22 cellular contexts compared by ENCODE assay signal in the genomic region with DNA sequence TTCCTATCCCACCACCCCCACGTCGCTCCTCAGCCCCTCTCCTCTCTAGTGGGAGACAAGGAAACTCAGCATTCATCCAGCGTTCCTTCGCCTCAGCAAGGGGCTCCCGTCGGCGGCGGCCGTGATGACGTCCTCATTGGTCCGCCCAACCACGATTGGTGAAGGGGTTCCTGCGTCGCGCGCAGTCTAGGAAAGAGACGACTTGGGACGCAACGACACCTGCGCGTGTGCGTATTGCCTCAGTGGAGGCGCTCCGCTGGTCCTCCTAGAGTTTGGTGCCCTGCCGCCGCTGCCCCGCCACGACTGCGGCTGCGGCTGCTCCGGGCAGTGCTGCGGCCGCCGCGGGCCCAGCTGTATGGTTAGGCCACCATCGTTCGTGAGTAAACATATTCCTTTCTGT. TPM values are rescaled to one million over a fixed set of nuclear protein-coding genes. Genes with fewer than 3 reads are reported as not detected.
DNase-seq lines count a peak whose midpoint lies in the region; ATAC-seq lines count a peak whose summit lies in the region.
"Had no signal": no experiment of that assay in that cellular context is flagged by ENCODE, and none has a peak within 500 bp of the region (broad histone marks: within the 10 kb centered on the region; RNA-seq: fewer than 3 reads in every experiment).

No MANE protein-coding gene starts in this region.

- peaks cover 0 to 4% of the 10 kb centered on the region in 2 donors for H3K9me3 Mint-ChIP-seq in activated T-cell treated with anti-CD3 and anti-CD28 coated beads, Interleukin-2, amount 50 U/mL, for 72 hours
- H3K9me3 Mint-ChIP-seq in activated naive CD8-positive, alpha-beta T cell treated with anti-CD3 and anti-CD28 coated beads, Interleukin-2, amount 10 ng/mL, durations not matched to agents 7 days and 5 days, result peaks cover 16% of the 10 kb centered on the region
- peaks cover 4% of the 10 kb centered on the region for H3K9me3 Mint-ChIP-seq in stimulated activated effector memory CD8-positive, alpha-beta T cell treated with anti-CD3 and anti-CD28 coated beads, Interleukin-12 subunit alpha, Interleukin-12 subunit beta, amount 100 ng/mL, for 72 hours
- H3K9me3 Mint-ChIP-seq: effector memory CD8-positive, alpha-beta T cell had no signal

- no peaks in the 10 kb centered on the region for H3K4me1 Mint-ChIP-seq in activated T-cell treated with anti-CD3 and anti-CD28 coated beads, Interleukin-2, amount 50 U/mL, for 72 hours (ENCODE audit: low read depth)
- H3K4me1 Mint-ChIP-seq in activated naive CD8-positive, alpha-beta T cell treated with anti-CD3 and anti-CD28 coated beads, Interleukin-2, amount 10 ng/mL, durations not matched to agents 7 days and 5 days, result peaks cover 1% of the 10 kb centered on the region
- no peaks in the 10 kb centered on the region for H3K4me1 Mint-ChIP-seq in stimulated activated effector memory CD8-positive, alpha-beta T cell treated with anti-CD3 and anti-CD28 coated beads, Interleukin-12 subunit alpha, Interleukin-12 subunit beta, amount 100 ng/mL, for 72 hours
- H3K4me1 Mint-ChIP-seq: CD4-positive, CD25-positive, alpha-beta regulatory T cell; mesothelial cell of epicardium; stimulated activated naive B cell treated with anti-CD40 and anti-IgM and Interleukin-4, amounts not matched to agents 10 μg/mL and 1 μg/mL and 100 μg/mL, for 72 hours had no signal

- H3K27ac Mint-ChIP-seq in activated T-cell treated with anti-CD3 and anti-CD28 coated beads, Interleukin-2, amount 50 U/mL, for 72 hours, result no peak overlapping the region
- peak overlapping the region; percentile 74 for H3K27ac Mint-ChIP-seq in activated naive CD8-positive, alpha-beta T cell treated with anti-CD3 and anti-CD28 coated beads, Interleukin-2, amount 10 ng/mL, durations not matched to agents 7 days and 5 days
- no peak overlapping the region for H3K27ac Mint-ChIP-seq in stimulated activated effector memory CD8-positive, alpha-beta T cell treated with anti-CD3 and anti-CD28 coated beads, Interleukin-12 subunit alpha, Interleukin-12 subunit beta, amount 100 ng/mL, for 72 hours
- H3K27ac Mint-ChIP-seq: effector memory CD8-positive, alpha-beta T cell; mesothelial cell of epicardium; nephron progenitor cell; stimulated activated naive B cell treated with anti-CD40 and anti-IgM and Interleukin-4, amounts not matched to agents 10 μg/mL and 1 μg/mL and 100 μg/mL, for 72 hours had no signal

- H3K4me3 Mint-ChIP-seq in activated T-cell treated with anti-CD3 and anti-CD28 coated beads, Interleukin-2, amount 50 U/mL, for 72 hours, result peak overlapping the region; percentile 62 to 74
- peak overlapping the region; percentile 75 for H3K4me3 Mint-ChIP-seq in activated naive CD8-positive, alpha-beta T cell treated with anti-CD3 and anti-CD28 coated beads, Interleukin-2, amount 10 ng/mL, durations not matched to agents 7 days and 5 days
- H3K4me3 Mint-ChIP-seq in stimulated activated effector memory CD8-positive, alpha-beta T cell treated with anti-CD3 and anti-CD28 coated beads, Interleukin-12 subunit alpha, Interleukin-12 subunit beta, amount 100 ng/mL, for 72 hours, result peak overlapping the region; percentile 37
- H3K4me3 Mint-ChIP-seq: mesothelial cell of epicardium, nephron progenitor cell had no signal

- peak in 1 of 2 donors; percentile 18 for DNase-seq in activated T-cell treated with anti-CD3 and anti-CD28 coated beads, Interleukin-2, amount 50 U/mL, for 72 hours
- no peak for DNase-seq in activated T-cell treated with anti-CD3 and anti-CD28 coated beads, Interleukin-2, amount 50 U/mL, for 1 hour
- DNase-seq in activated naive CD8-positive, alpha-beta T cell treated with anti-CD3 and anti-CD28 coated beads, Interleukin-2, amount 10 ng/mL, durations not matched to agents 7 days and 5 days, result peak; percentile 39
- DNase-seq in stimulated activated effector memory CD8-positive, alpha-beta T cell treated with anti-CD3 and anti-CD28 coated beads, Interleukin-12 subunit alpha, Interleukin-12 subunit beta, amount 100 ng/mL, for 72 hours (ENCODE audit: low spot score in 2 of 2), result no peak
- DNase-seq in AG08395 (ENCODE audit: low spot score), result no peak
- DNase-seq in GM19240 (ENCODE audit: insufficient read length, low spot score), result no peak
- DNase-seq: activated naive CD4-positive, alpha-beta T cell treated with Interleukin-2 at 50 U/mL for 16 hours; CD4-positive, CD25-positive, alpha-beta regulatory T cell; effector memory CD8-positive, alpha-beta T cell; GDM1; HCEC 1CT; NCI-H1105; NCI-H2081 treated with DMSO at 0.1 percent for 48 hours; NCI-H510A; nephron progenitor cell; stimulated activated naive B cell treated with anti-CD40 and anti-IgM and Interleukin-4, amounts not matched to agents 10 μg/mL and 1 μg/mL and 100 μg/mL, for 72 hours; T1000 had no signal

- peak; percentile 64 to 77 for ATAC-seq in activated T-cell treated with anti-CD3 and anti-CD28 coated beads, Interleukin-2, amount 50 U/mL, for 72 hours (replicated peaks in 1 of 2)
- ATAC-seq in HG02852 (IDR thresholded peaks at IDR 0.05; ENCODE audit: unreplicated experiment) (peak; percentile 55), HG02973 (IDR thresholded peaks at IDR 0.05; ENCODE audit: unreplicated experiment) (no peak)
- peak; percentile 72 for ATAC-seq in activated naive CD8-positive, alpha-beta T cell treated with anti-CD3 and anti-CD28 coated beads, Interleukin-2, amount 10 ng/mL, durations not matched to agents 7 days and 5 days (ENCODE audit: low read depth)
- ATAC-seq in stimulated activated effector memory CD8-positive, alpha-beta T cell treated with anti-CD3 and anti-CD28 coated beads, Interleukin-12 subunit alpha, Interleukin-12 subunit beta, amount 100 ng/mL, for 72 hours, result peak; percentile 55
- ATAC-seq: effector memory CD8-positive, alpha-beta T cell; Panc1 had no signal

- H3K36me3 Mint-ChIP-seq in activated T-cell treated with anti-CD3 and anti-CD28 coated beads, Interleukin-2, amount 50 U/mL, for 72 hours (ENCODE audit: insufficient read depth in 2 of 2), result peaks cover 0 to 1% of the 10 kb centered on the region in 2 donors
- H3K36me3 Mint-ChIP-seq in activated naive CD8-positive, alpha-beta T cell treated with anti-CD3 and anti-CD28 coated beads, Interleukin-2, amount 10 ng/mL, durations not matched to agents 7 days and 5 days, result peaks cover 10% of the 10 kb centered on the region
- H3K36me3 Mint-ChIP-seq in stimulated activated effector memory CD8-positive, alpha-beta T cell treated with anti-CD3 and anti-CD28 coated beads, Interleukin-12 subunit alpha, Interleukin-12 subunit beta, amount 100 ng/mL, for 72 hours, result no peaks in the 10 kb centered on the region
- H3K36me3 Mint-ChIP-seq: CD4-positive, CD25-positive, alpha-beta regulatory T cell had no signal

- POLR2A ChIA-PET in activated naive CD8-positive, alpha-beta T cell treated with anti-CD3 and anti-CD28 coated beads, Interleukin-2, amount 10 ng/mL, durations not matched to agents 7 days and 5 days (lab: Charles Lee), result no interaction called here

- no peaks in the 10 kb centered on the region for H3K27me3 Mint-ChIP-seq in activated T-cell treated with anti-CD3 and anti-CD28 coated beads, Interleukin-2, amount 50 U/mL, for 72 hours (ENCODE audit: low read depth)
- H3K27me3 Mint-ChIP-seq in activated naive CD8-positive, alpha-beta T cell treated with anti-CD3 and anti-CD28 coated beads, Interleukin-2, amount 10 ng/mL, durations not matched to agents 7 days and 5 days, result peaks cover 13% of the 10 kb centered on the region
- H3K27me3 Mint-ChIP-seq: effector memory CD8-positive, alpha-beta T cell; stimulated activated naive B cell treated with anti-CD40 and anti-IgM and Interleukin-4, amounts not matched to agents 10 μg/mL and 1 μg/mL and 100 μg/mL, for 72 hours had no signal

RNA-seq across cellular contexts. Expression of gene CCDC81, which starts 56.6 kb away (rescaled TPM):
- under 1 TPM; 0.44 to 0.77 TPM for total RNA-seq in activated T-cell treated with anti-CD3 and anti-CD28 coated beads, Interleukin-2, amount 50 U/mL, for 72 hours
- under 1 TPM; 0.39 to 0.43 TPM for total RNA-seq in activated naive CD8-positive, alpha-beta T cell treated with anti-CD3 and anti-CD28 coated beads, Interleukin-2, amount 10 ng/mL, durations not matched to agents 7 days and 5 days
- total RNA-seq: SK-MEL-5 had no signal
